Comparison of ENCODE assay signal across 1 cellular context in genomic region chr6:22886881-22887581, GRCh38.
TF ChIP-seq lines count a peak whose summit lies in the region.

No MANE protein-coding gene starts in this region.

TF ChIP-seq in WTC11, 78 proteins besides CTCF, POLR2A, EP300 and RAD21 (continued from another document):
- TF ChIP-seq, protein P1, sequence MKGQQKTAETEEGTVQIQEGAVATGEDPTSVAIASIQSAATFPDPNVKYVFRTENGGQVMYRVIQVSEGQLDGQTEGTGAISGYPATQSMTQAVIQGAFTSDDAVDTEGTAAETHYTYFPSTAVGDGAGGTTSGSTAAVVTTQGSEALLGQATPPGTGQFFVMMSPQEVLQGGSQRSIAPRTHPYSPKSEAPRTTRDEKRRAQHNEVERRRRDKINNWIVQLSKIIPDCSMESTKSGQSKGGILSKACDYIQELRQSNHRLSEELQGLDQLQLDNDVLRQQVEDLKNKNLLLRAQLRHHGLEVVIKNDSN (CRISPR knock-in tag; IDR thresholded peaks at IDR 0.05), result no peak
- TF ChIP-seq ZBTB21 (CRISPR knock-in tag; IDR thresholded peaks at IDR 0.05; ENCODE audit: borderline replicate concordance), result no peak
- TF ChIP-seq IRF2 (CRISPR knock-in tag; IDR thresholded peaks at IDR 0.05; ENCODE audit: borderline replicate concordance, low read depth), result no peak
- TF ChIP-seq JUN (CRISPR knock-in tag; IDR thresholded peaks at IDR 0.05), result no peak
- no peak for TF ChIP-seq ZNF396 (CRISPR knock-in tag; IDR thresholded peaks at IDR 0.05; ENCODE audit: borderline replicate concordance)
- TF ChIP-seq MXD4 (CRISPR knock-in tag; IDR thresholded peaks at IDR 0.05; ENCODE audit: borderline replicate concordance), result no peak
- no peak for TF ChIP-seq ZNF219 (CRISPR knock-in tag; IDR thresholded peaks at IDR 0.05; ENCODE audit: borderline replicate concordance)
- no peak for TF ChIP-seq ZNF671 (CRISPR knock-in tag; IDR thresholded peaks at IDR 0.05)
- no peak for TF ChIP-seq MYBL2 (CRISPR knock-in tag; IDR thresholded peaks at IDR 0.05)
- TF ChIP-seq KAT7 (CRISPR knock-in tag; IDR thresholded peaks at IDR 0.05; ENCODE audit: borderline replicate concordance), result no peak
